8 cellular contexts compared by ENCODE assay signal in the genomic region with DNA sequence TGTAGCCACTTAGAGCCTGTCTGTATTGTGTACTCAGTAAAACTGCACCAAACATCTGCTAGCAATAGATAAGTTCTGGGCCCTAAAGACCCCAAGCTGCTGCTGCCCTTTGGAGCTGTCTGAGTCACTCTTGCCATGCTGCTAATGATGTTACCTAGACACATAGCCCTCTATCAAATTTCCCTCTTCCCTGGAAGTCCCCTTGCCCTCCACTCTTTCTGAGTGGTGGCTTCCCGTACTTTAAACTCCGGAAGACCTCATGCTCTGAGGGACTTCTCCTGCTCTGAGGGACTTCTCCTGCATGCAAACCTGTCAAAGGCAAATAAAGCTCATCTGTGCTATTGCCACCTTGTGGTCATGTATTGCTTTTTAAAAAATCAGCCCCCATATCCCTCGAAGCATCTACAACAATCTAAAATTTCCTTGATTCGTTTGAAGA. TPM values are rescaled to one million over a fixed set of nuclear protein-coding genes. Genes with fewer than 3 reads are reported as not detected.
DNase-seq lines count a peak whose midpoint lies in the region; ATAC-seq and TF ChIP-seq lines count a peak whose summit lies in the region.

No MANE protein-coding gene starts in this region.

- no peak overlapping the region for H3K4me2 ChIP-seq in neuronal stem cell (ENCODE audit: insufficient read depth, low read length, poor library complexity, severe bottlenecking)

- no peak overlapping the region for H3K9ac ChIP-seq in neuronal stem cell (ENCODE audit: low read depth, low read length, poor library complexity)

- no peak overlapping the region for H2BK15ac ChIP-seq in neuronal stem cell (ENCODE audit: low read length)

- DNase-seq in BE2C (no peak), NCI-H345 (lab: John Stamatoyannopoulos, UW) (peak; percentile 53), endothelial cell (ENCODE audit: low spot score) (no peak), globus pallidus (ENCODE audit: low spot score) (no peak), neuronal stem cell (ENCODE audit: low spot score) (no peak)
- no peak for DNase-seq in stimulated activated CD4-positive, alpha-beta T cell treated with anti-CD3 and anti-CD28 coated beads, Interleukin-15, amount 100 ng/mL, for 24 hours

- H3K27ac ChIP-seq in neuronal stem cell (replicated peaks; ENCODE audit: low read length): no peak overlapping the region

- H3K9me3 ChIP-seq in BE2C: no peaks in the 10 kb centered on the region
- peaks cover 0 to 3% of the 10 kb centered on the region in 2 donors for H3K9me3 ChIP-seq in neuronal stem cell (replicated peaks in 1 of 2; ENCODE audit: control insufficient read depth in 2 of 2, insufficient read depth in 1 of 2, low read depth in 1 of 2, low read length in 2 of 2)

- no peak overlapping the region for H2BK12ac ChIP-seq in neuronal stem cell (ENCODE audit: low read length)

- H3K4me3 ChIP-seq in BE2C (ENCODE audit: low read depth, low read length): no peak overlapping the region
- H3K4me3 ChIP-seq in neuronal stem cell (ENCODE audit: low read length in 2 of 2): no peak overlapping the region

- no CpG with 5 or more reads among the region's 4 CpGs for WGBS in neuronal stem cell (ENCODE audit: extremely low coverage in 2 of 2, insufficient read length in 2 of 2, insufficient replicate concordance in 1 of 2), 2 donors

- H3K14ac ChIP-seq in neuronal stem cell (ENCODE audit: low read length): no peak overlapping the region

- no peak overlapping the region for H3K4me3 Mint-ChIP-seq in endothelial cell (ENCODE audit: unreplicated experiment)

- peaks cover 1% of the 10 kb centered on the region for H3K27me3 Mint-ChIP-seq in endothelial cell (ENCODE audit: unreplicated experiment)

- H3K4me1 Mint-ChIP-seq in endothelial cell (ENCODE audit: unreplicated experiment): no peaks in the 10 kb centered on the region

- H2BK5ac ChIP-seq in neuronal stem cell (ENCODE audit: low read length): no peak overlapping the region

- H3K4ac ChIP-seq in neuronal stem cell (ENCODE audit: low read length): no peak overlapping the region

- H2AK5ac ChIP-seq in neuronal stem cell (ENCODE audit: low read depth, low read length): no peak overlapping the region

- H3K27ac Mint-ChIP-seq in endothelial cell (ENCODE audit: unreplicated experiment): no peak overlapping the region

- H3K36me3 ChIP-seq in BE2C (no peaks in the 10 kb centered on the region), neuronal stem cell (replicated peaks in 1 of 2; ENCODE audit: control insufficient read depth in 2 of 2, insufficient read depth in 2 of 2, low read length in 2 of 2) (no peaks in the 10 kb centered on the region)

- H3K36me3 Mint-ChIP-seq in endothelial cell (ENCODE audit: low read depth, unreplicated experiment): peaks cover 4% of the 10 kb centered on the region

- no peak overlapping the region for H3K18ac ChIP-seq in neuronal stem cell (ENCODE audit: low read length)

- H3K79me1 ChIP-seq in neuronal stem cell (ENCODE audit: low read depth, low read length): no peaks in the 10 kb centered on the region

- H2BK120ac ChIP-seq in neuronal stem cell (ENCODE audit: low read depth, low read length): no peak overlapping the region

- no peak overlapping the region for H2AFZ ChIP-seq in neuronal stem cell (ENCODE audit: low read length)

- TF ChIP-seq CTCF in BE2C (IDR thresholded peaks at IDR 0.05; ENCODE audit: low read depth, low read length) (peak; percentile 55), endothelial cell (IDR thresholded peaks at IDR 0.05; ENCODE audit: unreplicated experiment) (peak; percentile 42)

- H4K8ac ChIP-seq in neuronal stem cell (ENCODE audit: low read depth, low read length): no peak overlapping the region

- H3K23ac ChIP-seq in neuronal stem cell (ENCODE audit: low read depth, low read length, poor library complexity): no peak overlapping the region

- no peaks in the 10 kb centered on the region for H3K4me1 ChIP-seq in BE2C
- H3K4me1 ChIP-seq in neuronal stem cell (ENCODE audit: control insufficient read depth in 2 of 2, insufficient read depth in 1 of 2, low read depth in 1 of 2, low read length in 2 of 2): no peaks in the 10 kb centered on the region

- ATAC-seq in GM18858 (IDR thresholded peaks at IDR 0.05; ENCODE audit: unreplicated experiment) (peak; percentile 42), HG02938 (IDR thresholded peaks at IDR 0.05; ENCODE audit: unreplicated experiment) (peak; percentile 63)

- H3K27me3 ChIP-seq in BE2C (no peaks in the 10 kb centered on the region; the same call in 1 of the 2 replicates), neuronal stem cell (ENCODE audit: control insufficient read depth in 3 of 3, insufficient read depth in 3 of 3, low read depth in 1 of 3, low read length in 3 of 3) (no peaks in the 10 kb centered on the region)

- no peak overlapping the region for H4K91ac ChIP-seq in neuronal stem cell (ENCODE audit: low read depth, low read length, poor library complexity)

- H3K9me3 Mint-ChIP-seq in endothelial cell (ENCODE audit: unreplicated experiment): no peaks in the 10 kb centered on the region

RNA-seq across cellular contexts. Expression of a gene that starts 34.0 kb away (rescaled TPM):
- polyA plus RNA-seq in BE2C (2012; ENCODE audit: insufficient read depth, insufficient read length, low read depth): 59.3 TPM
- 55.9 TPM for total RNA-seq in endothelial cell (ENCODE audit: unreplicated experiment)
- 57.8 TPM for polyA plus RNA-seq in neuronal stem cell (2013, experiment 1 of 2)
- 57.4 TPM for polyA plus RNA-seq in neuronal stem cell (2013, experiment 2 of 2)

RNA-seq across cellular contexts. Expression of a gene that starts 46.6 kb away (rescaled TPM):
- polyA plus RNA-seq in BE2C (2012; ENCODE audit: insufficient read depth, insufficient read length, low read depth): not detected
- total RNA-seq in endothelial cell (ENCODE audit: unreplicated experiment): not detected
- polyA plus RNA-seq in neuronal stem cell (2013, experiment 1 of 2): not detected
- not detected for polyA plus RNA-seq in neuronal stem cell (2013, experiment 2 of 2)
